In genomic region chr20:35702051-35702823, GRCh38 we compare ENCODE assay signal across 8 cellular contexts. TPM values are rescaled to one million over a fixed set of nuclear protein-coding genes. Genes with fewer than 3 reads are reported as not detected.
DNase-seq lines count a peak whose midpoint lies in the region; ATAC-seq and TF ChIP-seq lines count a peak whose summit lies in the region.

No MANE protein-coding gene starts in this region.

- DNase-seq in Calu3, result no peak
- DNase-seq in astrocyte of the cerebellum (ENCODE audit: low read depth), result peak; percentile 26
- no peak for DNase-seq in occipital lobe (lab: John Stamatoyannopoulos, UW)
- DNase-seq in left ventricle myocardium superior, result no peak

- peak overlapping the region; percentile 55 for H3K27ac Mint-ChIP-seq in Calu3 (ENCODE audit: unreplicated experiment)
- H3K27ac Mint-ChIP-seq in IgD-negative memory B cell, result peak overlapping the region; percentile 69 to 92 (median 86)
- peak overlapping the region; percentile 63 to 81 (median 71) for H3K27ac Mint-ChIP-seq in nephron

- no TSS peak for BruUV-seq in Calu3 (replicated peaks; lab: Mats Ljungman, UMichigan)

- no peak overlapping the region for H3K4me3 ChIP-seq in astrocyte of the cerebellum (ENCODE audit: low read depth, low read length)

- TF ChIP-seq CTCF in Calu3 (IDR thresholded peaks at IDR 0.05; ENCODE audit: unreplicated experiment) (no peak), astrocyte of the cerebellum (IDR thresholded peaks at IDR 0.05; ENCODE audit: low read depth, low read length, missing control alignments) (no peak), nephron (IDR thresholded peaks at IDR 0.05; ENCODE audit: unreplicated experiment in 3 of 3) (no peak)

- H3K36me3 Mint-ChIP-seq in Calu3 (ENCODE audit: insufficient read depth, unreplicated experiment) (peaks cover 89% of the 10 kb centered on the region), IgD-negative memory B cell (peaks cover 1% of the 10 kb centered on the region), nephron (ENCODE audit: low read depth) (peaks cover 57% of the 10 kb centered on the region)

- no peak overlapping the region for H3K4me3 Mint-ChIP-seq in Calu3 (ENCODE audit: low read depth, unreplicated experiment)
- H3K4me3 Mint-ChIP-seq in IgD-negative memory B cell, result peak overlapping the region; percentile 9 to 95 (median 65)
- peak overlapping the region; percentile 71 to 77 (median 76) for H3K4me3 Mint-ChIP-seq in nephron

- H3K9me3 Mint-ChIP-seq in Calu3 (ENCODE audit: low read depth, unreplicated experiment) (no peaks in the 10 kb centered on the region), IgD-negative memory B cell (no peaks in the 10 kb centered on the region), nephron (no peaks in the 10 kb centered on the region)

- H3K4me1 Mint-ChIP-seq in Calu3 (ENCODE audit: low read depth, unreplicated experiment) (peaks cover 22% of the 10 kb centered on the region), IgD-negative memory B cell (peaks cover 18 to 30% (median 25%) of the 10 kb centered on the region in 3 donors), nephron (peaks cover 29% of the 10 kb centered on the region)

- in situ Hi-C loops in astrocyte of the cerebellum (cut with HindIII; ENCODE audit: low sequenced_read_pairs), result no loop called here

- no peak for ATAC-seq in HG03095 (IDR thresholded peaks at IDR 0.05; ENCODE audit: unreplicated experiment)
- no peak for ATAC-seq in HG03108 (IDR thresholded peaks at IDR 0.05; ENCODE audit: unreplicated experiment)
- ATAC-seq in left ventricle myocardium superior, result no peak

- H3K27me3 Mint-ChIP-seq in Calu3 (ENCODE audit: unreplicated experiment) (no peaks in the 10 kb centered on the region), IgD-negative memory B cell (no peaks in the 10 kb centered on the region), nephron (ENCODE audit: low read depth) (no peaks in the 10 kb centered on the region)

- CTCF ChIA-PET in Calu3 (lab: Charles Lee), result interaction anchor here (0.5 to 1.2 kb wide), 3 partner anchors 9 to 811 kb away, joined by 3 to 4 read pairs (median 3); no protein-coding TSS in a partner anchor

- intact Hi-C loops in Calu3 (cut with micrococcal nuclease; ENCODE audit: unreplicated experiment) (no loop called here), left ventricle myocardium superior (cut with micrococcal nuclease) (no loop called here)

RNA-seq across cellular contexts. Expression of gene ROMO1, which starts 3.0 kb away (rescaled TPM):
- total RNA-seq in Calu3 (2022) (230 and 267 TPM in 2 replicates), occipital lobe (57.4 TPM), left ventricle myocardium superior (180 TPM)
- 323 TPM for polyA plus RNA-seq in IgD-negative memory B cell

RNA-seq across cellular contexts. Expression of gene NFS1, which starts 3.1 kb away (rescaled TPM):
- total RNA-seq in Calu3 (2022), result 44.6 and 53.0 TPM in 2 replicates
- 18.1 TPM for polyA plus RNA-seq in IgD-negative memory B cell
- total RNA-seq in occipital lobe, result 40.6 TPM
- total RNA-seq in left ventricle myocardium superior, result 60.4 TPM

RNA-seq across cellular contexts. Expression of gene CPNE1, which starts 37.5 kb away (rescaled TPM):
- total RNA-seq in Calu3 (2022) (458 and 505 TPM in 2 replicates), occipital lobe (55.1 TPM), left ventricle myocardium superior (46.6 TPM)
- polyA plus RNA-seq in IgD-negative memory B cell, result 306 TPM

RNA-seq across cellular contexts. Expression of gene RBM12, which starts 37.5 kb away (rescaled TPM):
- total RNA-seq in Calu3 (2022), result 125 and 133 TPM in 2 replicates
- polyA plus RNA-seq in IgD-negative memory B cell, result 36.9 TPM
- 108 TPM for total RNA-seq in occipital lobe
- 45.7 TPM for total RNA-seq in left ventricle myocardium superior

RNA-seq across cellular contexts. Expression of gene RBM39, which starts 39.8 kb away (rescaled TPM):
- total RNA-seq in Calu3 (2022) (422 and 479 TPM in 2 replicates), occipital lobe (490 TPM), left ventricle myocardium superior (146 TPM)
- 191 TPM for polyA plus RNA-seq in IgD-negative memory B cell
